1 cellular context compared by ENCODE assay signal in the genomic region with DNA sequence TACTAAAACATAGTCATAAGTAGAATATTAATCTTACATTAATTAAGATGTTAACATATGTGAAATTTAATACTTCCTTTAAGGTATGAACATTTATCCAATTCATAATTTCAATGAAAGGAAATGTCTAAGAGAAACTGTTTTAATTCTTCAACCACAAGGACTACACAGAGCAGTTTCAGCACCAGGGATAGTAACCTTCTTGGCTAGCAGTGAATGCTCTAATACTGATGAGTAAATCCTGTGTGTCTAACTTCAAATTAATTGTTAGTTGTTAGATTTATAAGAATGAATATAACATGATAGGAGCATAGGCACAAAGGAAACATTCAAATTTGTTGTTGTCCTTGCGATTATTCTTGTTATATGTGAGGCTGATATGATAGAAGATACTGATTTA.
TF ChIP-seq lines count a peak whose summit lies in the region.

No MANE protein-coding gene starts in this region.

TF ChIP-seq in GM12878, 131 proteins besides CTCF, POLR2A, EP300 and RAD21:
- TF ChIP-seq, protein P1, sequence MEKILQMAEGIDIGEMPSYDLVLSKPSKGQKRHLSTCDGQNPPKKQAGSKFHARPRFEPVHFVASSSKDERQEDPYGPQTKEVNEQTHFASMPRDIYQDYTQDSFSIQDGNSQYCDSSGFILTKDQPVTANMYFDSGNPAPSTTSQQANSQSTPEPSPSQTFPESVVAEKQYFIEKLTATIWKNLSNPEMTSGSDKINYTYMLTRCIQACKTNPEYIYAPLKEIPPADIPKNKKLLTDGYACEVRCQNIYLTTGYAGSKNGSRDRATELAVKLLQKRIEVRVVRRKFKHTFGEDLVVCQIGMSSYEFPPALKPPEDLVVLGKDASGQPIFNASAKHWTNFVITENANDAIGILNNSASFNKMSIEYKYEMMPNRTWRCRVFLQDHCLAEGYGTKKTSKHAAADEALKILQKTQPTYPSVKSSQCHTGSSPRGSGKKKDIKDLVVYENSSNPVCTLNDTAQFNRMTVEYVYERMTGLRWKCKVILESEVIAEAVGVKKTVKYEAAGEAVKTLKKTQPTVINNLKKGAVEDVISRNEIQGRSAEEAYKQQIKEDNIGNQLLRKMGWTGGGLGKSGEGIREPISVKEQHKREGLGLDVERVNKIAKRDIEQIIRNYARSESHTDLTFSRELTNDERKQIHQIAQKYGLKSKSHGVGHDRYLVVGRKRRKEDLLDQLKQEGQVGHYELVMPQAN (conservative IDR thresholded peaks at IDR 0.05): no peak
- peak; percentile 74 for TF ChIP-seq REST (IDR thresholded peaks at IDR 0.05; ENCODE audit: low read depth, low read length)
TF ChIP-seq in GM12878: peak in this region for 1.
